19 cellular contexts compared by ENCODE assay signal in genomic region chr11:134740590-134741342, GRCh38.
DNase-seq lines count a peak whose midpoint lies in the region; ATAC-seq, FAIRE-seq and TF ChIP-seq lines count a peak whose summit lies in the region.
"Had no signal": no experiment of that assay in that cellular context is flagged by ENCODE, and none has a peak within 500 bp of the region (broad histone marks: within the 10 kb centered on the region; RNA-seq: fewer than 3 reads in every experiment).

No MANE protein-coding gene starts in this region.

- DNase-seq in HTR-8/SVneo (ENCODE audit: insufficient read length, low spot score) (no peak), SJSA1 (ENCODE audit: low read depth in 1 of 2, low spot score in 2 of 2) (no peak), mesendoderm (no peak), GM20000 (ENCODE audit: low spot score) (no peak), superior temporal gyrus (ENCODE audit: extremely low spot score) (no peak)
- DNase-seq in stimulated activated naive CD8-positive, alpha-beta T cell treated with anti-CD3 and anti-CD28 coated beads, Interleukin-15, Interleukin-2, amounts not matched to agents 100 U/mL and 50 U/mL, for 24 hours, result no peak
- DNase-seq: AML-193; CD4-positive, alpha-beta T cell; GF-D8; Kasumi-1; NCI-H2029; NCI-H2227 treated with DMSO at 0.1 percent for 48 hours; NCI-H524 treated with DMSO at 0.1 percent for 48 hours; T-cell had no signal

- no peak overlapping the region for H2BK15ac ChIP-seq in mesendoderm (replicated peaks; ENCODE audit: low read depth)

- peaks cover 5 to 43% (median 38%) of the 10 kb centered on the region in 10 experiments; a peak in 17 of 20 replicates for H3K4me1 ChIP-seq in BLaER1 treated with 17β-estradiol and CSF1 and Interleukin-3, amounts not matched to agents 10 nM and 100 nM
- H3K4me1 ChIP-seq in SJSA1 (replicated peaks) (peaks cover 24% of the 10 kb centered on the region), mesendoderm (ENCODE audit: control insufficient read depth, low read depth, low read length) (peaks cover 4% of the 10 kb centered on the region)
- H3K4me1 ChIP-seq: HAP-1 had no signal

- ATAC-seq in HG03342 (IDR thresholded peaks at IDR 0.05; ENCODE audit: unreplicated experiment), result no peak
- no peak for ATAC-seq in stimulated activated naive CD8-positive, alpha-beta T cell treated with anti-CD3 and anti-CD28 coated beads, Interleukin-15, Interleukin-2, amounts not matched to agents 100 U/mL and 50 U/mL, for 24 hours
- ATAC-seq: T-cell had no signal

- H3K79me2 ChIP-seq in mesendoderm (ENCODE audit: control insufficient read depth, insufficient read depth, low read length), result no peaks in the 10 kb centered on the region

- no peak overlapping the region for H4K8ac ChIP-seq in mesendoderm (ENCODE audit: low read depth, low read length)

- TF ChIP-seq CTCF in GM20000 (IDR thresholded peaks at IDR 0.05; ENCODE audit: extremely low read depth, missing control alignments), result no peak

- peak overlapping the region; percentile 64 for H3K56ac ChIP-seq in mesendoderm (ENCODE audit: low read length)

- H3K4ac ChIP-seq in mesendoderm (ENCODE audit: low read depth, low read length), result no peak overlapping the region

- FAIRE-seq in HTR-8/SVneo (lab: Jason Lieb, UNC), result peak; percentile 99

- peak overlapping the region; percentile 50 for H2BK5ac ChIP-seq in mesendoderm (ENCODE audit: low read length)

- no peak overlapping the region for H3K27ac ChIP-seq in BLaER1 treated with 17β-estradiol and CSF1 and Interleukin-3, amounts not matched to agents 10 nM and 100 nM
- H3K27ac ChIP-seq in SJSA1, result peak overlapping the region; percentile 59; the same call in 1 of the 2 replicates
- no peak overlapping the region for H3K27ac ChIP-seq in mesendoderm (ENCODE audit: low read depth, low read length)
- H3K27ac ChIP-seq: RWPE1 had no signal

- H3K9me3 ChIP-seq in BLaER1 treated with 17β-estradiol and CSF1 and Interleukin-3, amounts not matched to agents 10 nM and 100 nM (replicated peaks in 1 of 11), result peaks cover 0 to 2% (median 0%) of the 10 kb centered on the region in 11 experiments; a peak in 3 of 22 replicates
- no peaks in the 10 kb centered on the region for H3K9me3 ChIP-seq in SJSA1 (replicated peaks)
- H3K9me3 ChIP-seq: HAP-1 had no signal

- no peak overlapping the region for H3K4me3 ChIP-seq in BLaER1 treated with 17β-estradiol and CSF1 and Interleukin-3, amounts not matched to agents 10 nM and 100 nM
- 0 out of 2 replicates have a peak overlapping the region, but pooled peaks have one; percentile 8 for H3K4me3 ChIP-seq in SJSA1
- H3K4me3 ChIP-seq in mesendoderm (ENCODE audit: low read length), result no peak overlapping the region
- H3K4me3 ChIP-seq: HAP-1, SK-N-MC had no signal

- no peak overlapping the region for H2BK120ac ChIP-seq in mesendoderm (ENCODE audit: low read depth, low read length)

- H2AK5ac ChIP-seq in mesendoderm (ENCODE audit: low read length), result no peak overlapping the region

- no peaks in the 10 kb centered on the region for H3K36me3 ChIP-seq in BLaER1 treated with 17β-estradiol and CSF1 and Interleukin-3, amounts not matched to agents 10 nM and 100 nM
- H3K36me3 ChIP-seq in SJSA1, result no peaks in the 10 kb centered on the region
- H3K36me3 ChIP-seq in mesendoderm (ENCODE audit: control insufficient read depth, insufficient read depth, low read length), result no peaks in the 10 kb centered on the region
- H3K36me3 ChIP-seq: HAP-1 had no signal

- WGBS in mesendoderm (ENCODE audit: extremely low coverage, insufficient coverage, low lambda C conversion rate), result no CpG with 5 or more reads among the region's 9 CpGs

- H4K20me1 ChIP-seq in BLaER1 treated with 17β-estradiol and CSF1 and Interleukin-3, amounts not matched to agents 10 nM and 100 nM, result no peaks in the 10 kb centered on the region

- H3K9ac ChIP-seq in BLaER1 treated with 17β-estradiol and CSF1 and Interleukin-3, amounts not matched to agents 10 nM and 100 nM, result no peak overlapping the region
- no peak overlapping the region for H3K9ac ChIP-seq in mesendoderm (ENCODE audit: low read length)

- no peak overlapping the region for H3K18ac ChIP-seq in mesendoderm (ENCODE audit: low read length)

- no peaks in the 10 kb centered on the region for H3K27me3 ChIP-seq in BLaER1 treated with 17β-estradiol and CSF1 and Interleukin-3, amounts not matched to agents 10 nM and 100 nM
- H3K27me3 ChIP-seq in SJSA1 (replicated peaks) (no peaks in the 10 kb centered on the region), mesendoderm (ENCODE audit: insufficient read depth, low read length, poor library complexity) (no peaks in the 10 kb centered on the region)

- H3K4me2 ChIP-seq in BLaER1 treated with 17β-estradiol and CSF1 and Interleukin-3, amounts not matched to agents 10 nM and 100 nM, result peak overlapping the region in 9 of 11 experiments; percentile 33 to 76 (median 65); a peak in 19 of 22 replicates
- H3K4me2 ChIP-seq in mesendoderm (ENCODE audit: low read length), result no peak overlapping the region

- no peak overlapping the region for H3K23ac ChIP-seq in mesendoderm (ENCODE audit: low read length)

- H4K5ac ChIP-seq in mesendoderm (ENCODE audit: low read length), result no peak overlapping the region

- H3K79me1 ChIP-seq in mesendoderm (ENCODE audit: low read length), result no peaks in the 10 kb centered on the region
